ENCODE assay signal across 13 cellular contexts in the genomic region with DNA sequence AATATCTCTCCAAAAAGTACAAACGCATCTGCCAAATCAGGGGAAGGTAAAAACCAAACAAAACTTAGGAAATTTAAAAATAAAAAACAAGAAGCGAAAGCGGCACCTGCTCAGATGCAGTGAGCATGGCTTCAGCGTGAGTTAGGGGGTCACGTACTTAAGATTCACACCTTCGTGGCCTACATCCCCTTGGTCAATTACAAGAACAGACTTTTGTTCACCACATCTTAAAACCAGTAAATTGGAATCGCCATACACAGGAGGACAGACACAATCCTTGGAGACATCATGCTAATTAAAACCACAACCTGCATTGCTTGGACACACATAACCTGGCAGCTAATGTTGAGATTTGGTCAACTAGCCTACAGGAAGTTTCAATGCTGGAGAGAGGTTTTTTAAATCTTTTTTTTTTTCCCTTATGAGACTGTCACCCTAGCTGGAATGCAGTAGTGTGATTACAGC. TPM values are rescaled to one million over a fixed set of nuclear protein-coding genes. Genes with fewer than 3 reads are reported as not detected.
DNase-seq lines count a peak whose midpoint lies in the region; ATAC-seq and TF ChIP-seq lines count a peak whose summit lies in the region.
"Had no signal": no experiment of that assay in that cellular context is flagged by ENCODE, and none has a peak within 500 bp of the region (broad histone marks: within the 10 kb centered on the region; RNA-seq: fewer than 3 reads in every experiment).

No MANE protein-coding gene starts in this region.

- H3K4me1 ChIP-seq in testis, result no peaks in the 10 kb centered on the region
- H3K4me1 ChIP-seq: tibial nerve had no signal

- peaks cover 6% of the 10 kb centered on the region for H3K27me3 Mint-ChIP-seq in HFFc6 (ENCODE audit: insufficient read depth)

- intact Hi-C loops in testis (cut with DNase I; ENCODE audit: low total_unique reads), result no loop called here

- DNase-seq in RPMI8226, result peak; percentile 54
- no peak for DNase-seq in testis
- DNase-seq in occipital lobe (lab: John Stamatoyannopoulos, UW), result no peak
- no peak for DNase-seq in HFFc6
- DNase-seq in NCI-H524 (lab: John Stamatoyannopoulos, UW), result no peak
- DNase-seq: activated CD8-positive, alpha-beta T cell treated with anti-CD3 and anti-CD28 coated beads, Interleukin-2, amount 10 ng/mL, durations not matched to agents 7 days and 5 days; SW 1271 had no signal

- no peaks in the 10 kb centered on the region for H3K36me3 Mint-ChIP-seq in HFFc6 (ENCODE audit: low read depth)

- H3K4me3 ChIP-seq in testis, result no peak overlapping the region
- H3K4me3 ChIP-seq: lung, tibial nerve had no signal

- ATAC-seq in GM18498 (IDR thresholded peaks at IDR 0.05; ENCODE audit: unreplicated experiment), result peak; percentile 71
- peak; percentile 62 for ATAC-seq in GM21390 (IDR thresholded peaks at IDR 0.05; ENCODE audit: unreplicated experiment)
- ATAC-seq in HG03066 (IDR thresholded peaks at IDR 0.05; ENCODE audit: low read depth, unreplicated experiment), result peak; percentile 65
- ATAC-seq: activated CD8-positive, alpha-beta T cell treated with anti-CD3 and anti-CD28 coated beads, Interleukin-2, amount 10 ng/mL, durations not matched to agents 7 days and 5 days; HCT116 had no signal

- 89 to 94% methylated on average over 7 of the region's 7 CpGs for WGBS in testis, 2 donors

- no peaks in the 10 kb centered on the region for H3K36me3 ChIP-seq in testis (ENCODE audit: low read depth, missing control alignments)
- H3K36me3 ChIP-seq: tibial nerve had no signal

- H3K27ac ChIP-seq in testis, result no peak overlapping the region

- no peak overlapping the region for H3K4me3 Mint-ChIP-seq in HFFc6
- H3K4me3 Mint-ChIP-seq: activated CD8-positive, alpha-beta T cell treated with anti-CD3 and anti-CD28 coated beads, Interleukin-2, amount 10 ng/mL, durations not matched to agents 7 days and 5 days had no signal

- TF ChIP-seq POLR2A in testis (IDR thresholded peaks at IDR 0.05), result no peak

- peaks cover 7% of the 10 kb centered on the region; the same call in 1 of the 2 replicates for H3K4me1 Mint-ChIP-seq in HFFc6 (ENCODE audit: low read depth)

- no peaks in the 10 kb centered on the region for H3K9me3 Mint-ChIP-seq in HFFc6

- TF ChIP-seq CTCF in testis (IDR thresholded peaks at IDR 0.05) (no peak), HFFc6 (IDR thresholded peaks at IDR 0.05) (no peak)

- no peak overlapping the region for H3K27ac Mint-ChIP-seq in HFFc6
- H3K27ac Mint-ChIP-seq: activated CD8-positive, alpha-beta T cell treated with anti-CD3 and anti-CD28 coated beads, Interleukin-2, amount 10 ng/mL, durations not matched to agents 7 days and 5 days had no signal

- H3K27me3 ChIP-seq in testis, result no peaks in the 10 kb centered on the region
- H3K27me3 ChIP-seq: tibial nerve had no signal

- no peaks in the 10 kb centered on the region for H3K9me3 ChIP-seq in testis
- H3K9me3 ChIP-seq: tibial nerve had no signal

RNA-seq across cellular contexts. Expression of a gene that starts 12.5 kb away (rescaled TPM):
- total RNA-seq in testis, result 1 to 10 TPM; 5.0 to 6.9 TPM
- 15.6 TPM for polyA plus RNA-seq in testis (ENCODE audit: insufficient read depth, low read depth, low replicate concordance)
- 92.3 TPM for total RNA-seq in occipital lobe
- total RNA-seq in HFFc6 (2021; fragmentation: NEBNext Ultra II Directional; extraction: Animal tissue kit (Norgen Biotek cat#: 25700)), result 10 to 100 TPM; 24.5 to 35.4 (median 31.1) TPM

RNA-seq across cellular contexts. Expression of a gene that starts 38.7 kb away (rescaled TPM):
- 10 to 100 TPM; 31.3 to 38.3 TPM for total RNA-seq in testis
- 46.1 TPM for polyA plus RNA-seq in testis (ENCODE audit: insufficient read depth, low read depth, low replicate concordance)
- 15.6 TPM for total RNA-seq in occipital lobe
- 10 to 100 TPM; 18.9 to 26.7 (median 22.0) TPM for total RNA-seq in HFFc6 (2021; fragmentation: NEBNext Ultra II Directional; extraction: Animal tissue kit (Norgen Biotek cat#: 25700))
